Comparison of ENCODE assay signal across 16 cellular contexts in the genomic region with DNA sequence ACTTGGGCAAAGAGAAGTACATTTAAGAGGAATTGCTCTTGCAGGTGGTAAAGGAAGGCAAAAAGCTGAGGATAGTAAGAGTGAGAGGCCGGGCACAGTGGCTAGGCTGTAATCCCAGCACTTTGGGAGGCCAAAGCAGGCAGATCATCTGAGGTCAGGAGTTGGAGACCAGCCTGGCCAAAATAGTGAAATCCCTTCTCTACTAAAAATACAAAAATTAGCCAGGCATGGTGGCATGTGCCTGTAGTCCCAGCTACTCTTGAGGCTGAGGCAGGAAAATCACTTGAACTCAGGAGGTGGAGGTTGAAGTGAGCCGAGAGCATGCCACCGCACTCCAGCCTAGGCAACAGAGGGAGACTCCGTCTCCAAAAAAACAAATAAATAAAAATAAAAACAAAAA. TPM values are rescaled to one million over a fixed set of nuclear protein-coding genes. Genes with fewer than 3 reads are reported as not detected.
DNase-seq lines count a peak whose midpoint lies in the region; ATAC-seq and TF ChIP-seq lines count a peak whose summit lies in the region.
"Not testable (repeated sequence)": the region's sequence is repeated elsewhere in the genome, so short reads cannot be mapped to it uniquely, and the experiment has no call there.
"Had no signal": no experiment of that assay in that cellular context is flagged by ENCODE, and none has a peak within 500 bp of the region (broad histone marks: within the 10 kb centered on the region; RNA-seq: fewer than 3 reads in every experiment).

No MANE protein-coding gene starts in this region.

- not testable (repeated sequence) for H3K27me3 ChIP-seq in BLaER1, neural progenitor cell, thyroid gland

- not testable (repeated sequence) for TF ChIP-seq CTCF in endothelial cell (IDR thresholded peaks at IDR 0.05; ENCODE audit: unreplicated experiment); nephron (IDR thresholded peaks at IDR 0.05; ENCODE audit: unreplicated experiment in 3 of 3); neural progenitor cell (IDR thresholded peaks at IDR 0.05); thyroid gland (IDR thresholded peaks at IDR 0.05)

- WGBS in thyroid gland, 2 donors: 34 to 41% methylated on average over 4 of the region's 4 CpGs

- H3K27ac ChIP-seq in BLaER1, neural progenitor cell: not testable (repeated sequence)
- H3K27ac ChIP-seq in thyroid gland: peak overlapping the region; percentile 52 to 95 (median 90)

- H3K4me1 ChIP-seq in BLaER1 (peaks cover 55% of the 10 kb centered on the region), neural progenitor cell (peaks cover 14% of the 10 kb centered on the region), thyroid gland (peaks cover 46 to 65% of the 10 kb centered on the region in 2 donors)

- not testable (repeated sequence) for H3K4me3 Mint-ChIP-seq in endothelial cell (ENCODE audit: unreplicated experiment); nephron; neural progenitor cell

- not testable (repeated sequence) for H3K9ac ChIP-seq in BLaER1, neural progenitor cell

- not testable (repeated sequence) for H3K27me3 Mint-ChIP-seq in endothelial cell (ENCODE audit: unreplicated experiment); neural progenitor cell (ENCODE audit: insufficient read depth, low read depth)
- H3K27me3 Mint-ChIP-seq in nephron (ENCODE audit: low read depth): peaks cover 21% of the 10 kb centered on the region

- H3K27ac Mint-ChIP-seq in endothelial cell (ENCODE audit: unreplicated experiment): peak overlapping the region; percentile 48
- peak overlapping the region; percentile 11 to 67 (median 42) for H3K27ac Mint-ChIP-seq in nephron
- H3K27ac Mint-ChIP-seq in neural progenitor cell: peak overlapping the region; percentile 39

- not testable (repeated sequence) for H3K79me2 ChIP-seq in neural progenitor cell (ENCODE audit: low read depth)

- not testable (repeated sequence) for TF ChIP-seq POLR2A in thyroid gland (IDR thresholded peaks at IDR 0.05)

- peak overlapping the region; percentile 82; the same call in 1 of the 2 replicates for H3K4me2 ChIP-seq in BLaER1
- H3K4me2 ChIP-seq in neural progenitor cell: not testable (repeated sequence)

- H3K36me3 ChIP-seq in BLaER1, neural progenitor cell, thyroid gland: not testable (repeated sequence)

- not testable (repeated sequence) for H3K4me3 ChIP-seq in BLaER1; neural progenitor cell; thyroid gland (replicated peaks in 1 of 3)

- H3K4me1 Mint-ChIP-seq in endothelial cell (ENCODE audit: unreplicated experiment): not testable (repeated sequence)
- H3K4me1 Mint-ChIP-seq in nephron: peaks cover 17% of the 10 kb centered on the region
- peaks cover 22% of the 10 kb centered on the region for H3K4me1 Mint-ChIP-seq in neural progenitor cell

- H3K36me3 Mint-ChIP-seq in endothelial cell (ENCODE audit: low read depth, unreplicated experiment); nephron (ENCODE audit: low read depth); neural progenitor cell: not testable (repeated sequence)

- not testable (repeated sequence) for H4K20me1 ChIP-seq in BLaER1; neural progenitor cell (ENCODE audit: low read depth)

- H3K9me3 Mint-ChIP-seq in endothelial cell (ENCODE audit: unreplicated experiment); nephron; neural progenitor cell: not testable (repeated sequence)

- H3K9me3 ChIP-seq in BLaER1; neural progenitor cell (ENCODE audit: low read depth); thyroid gland: not testable (repeated sequence)

- not testable (repeated sequence) for H3F3A ChIP-seq in neural progenitor cell (ENCODE audit: low read depth)

- intact Hi-C loops in Right ventricle myocardium superior (cut with DNase I); thyroid gland (cut with DNase I): not testable (repeated sequence)

- DNase-seq in endothelial cell (ENCODE audit: low spot score); neural progenitor cell (ENCODE audit: low spot score): not testable (repeated sequence)
- DNase-seq in Right ventricle myocardium superior: peak; percentile 8
- peak; percentile 54 to 67 for DNase-seq in thyroid gland

- H2AFZ ChIP-seq in neural progenitor cell (replicated peaks): not testable (repeated sequence)

- ATAC-seq in Right ventricle myocardium superior (ENCODE audit: poor library complexity): not testable (repeated sequence)

RNA-seq across cellular contexts. Expression of gene FOXN1, which starts 16.1 kb away (rescaled TPM):
- not detected for total RNA-seq in endothelial cell (ENCODE audit: unreplicated experiment)
- total RNA-seq in Right ventricle myocardium superior: not detected
- total RNA-seq in neural progenitor cell (ENCODE audit: low replicate concordance): not detected in 2 replicates
- under 1 TPM in 1 of 4 donors, not detected in 3; 0.34 TPM for total RNA-seq in thyroid gland
- total RNA-seq: A172; A673; B cell; Calu3; CD4-positive, alpha-beta memory T cell; CD4-positive, alpha-beta T cell; CD4-positive, CD25-positive, alpha-beta regulatory T cell; CD8-positive, alpha-beta memory T cell; CD8-positive, alpha-beta T cell; Daoy had no signal

RNA-seq across cellular contexts. Expression of gene UNC119, which starts 30.1 kb away (rescaled TPM):
- total RNA-seq in endothelial cell (ENCODE audit: unreplicated experiment) (47.2 TPM), Right ventricle myocardium superior (22.6 TPM), neural progenitor cell (ENCODE audit: low replicate concordance) (61.4 and 103 TPM in 2 replicates), thyroid gland (10 to 100 TPM; 29.8 to 43.9 (median 36.0) TPM)

RNA-seq across cellular contexts. Expression of gene SLC13A2, which starts 48.8 kb away (rescaled TPM):
- total RNA-seq in endothelial cell (ENCODE audit: unreplicated experiment) (not detected), Right ventricle myocardium superior (not detected), neural progenitor cell (ENCODE audit: low replicate concordance) (not detected in 2 replicates), thyroid gland (not detected)
- total RNA-seq: A172; A673; B cell; Calu3; CD4-positive, alpha-beta memory T cell; CD4-positive, alpha-beta T cell; CD4-positive, CD25-positive, alpha-beta regulatory T cell; CD8-positive, alpha-beta memory T cell; CD8-positive, alpha-beta T cell; Daoy had no signal

RNA-seq across cellular contexts. Expression of gene PIGS, which starts 49.0 kb away (rescaled TPM):
- total RNA-seq in endothelial cell (ENCODE audit: unreplicated experiment) (53.6 TPM), Right ventricle myocardium superior (33.4 TPM), neural progenitor cell (ENCODE audit: low replicate concordance) (15.2 and 39.5 TPM in 2 replicates), thyroid gland (100 to 1,000 TPM in 1 of 4 donors, 10 to 100 TPM in 3; 37.2 to 111 (median 74.7) TPM)

RNA-seq across cellular contexts. Expression of gene ALDOC, which starts 54.4 kb away (rescaled TPM):
- total RNA-seq in endothelial cell (ENCODE audit: unreplicated experiment) (18.3 TPM), Right ventricle myocardium superior (353 TPM), neural progenitor cell (ENCODE audit: low replicate concordance) (38.6 and 66.6 TPM in 2 replicates), thyroid gland (10 to 100 TPM in 1 of 4 donors, 1 to 10 TPM in 3; 6.0 to 13.1 (median 8.7) TPM)
